ENCODE assay signal across 27 cellular contexts in genomic region chrX:21586001-21586400, GRCh38.
"Had no signal": no experiment of that assay in that cellular context is flagged by ENCODE, and none has a peak within 500 bp of the region (broad histone marks: within the 10 kb centered on the region; RNA-seq: fewer than 3 reads in every experiment).

No MANE protein-coding gene starts in this region.

- H3K27me3 ChIP-seq: colonic mucosa, esophagus squamous epithelium, gastrocnemius medialis, heart right ventricle, left lung had no signal

- H3K4me1 Mint-ChIP-seq: endodermal cell had no signal

- DNase-seq: colonic mucosa; cortex of kidney; effector CD8-positive, alpha-beta T cell; effector memory CD8-positive, alpha-beta T cell; endodermal cell; erythroblast; esophagus squamous epithelium; foreskin fibroblast; foreskin melanocyte; gastrocnemius medialis; glutamatergic neuron; head of caudate nucleus; heart right ventricle; hippocampal formation; left cardiac atrium; left lung; left ventricle myocardium superior; lower lobe of right lung; mesenchymal stem cell; mucosa of descending colon had no signal

- H3K9me3 ChIP-seq: colonic mucosa, esophagus squamous epithelium, left lung, lower lobe of right lung, mucosa of descending colon had no signal

- H3K4me3 Mint-ChIP-seq: dendritic cell treated with granulocyte-macrophage colony-stimulating factor and Interleukin-4, amounts not matched to agents 40 ng/mL and 50 ng/mL, for 4 days; effector memory CD8-positive, alpha-beta T cell; endodermal cell; mesothelial cell of epicardium had no signal

- H3K9me3 Mint-ChIP-seq: dendritic cell treated with granulocyte-macrophage colony-stimulating factor and Interleukin-4, amounts not matched to agents 40 ng/mL and 50 ng/mL, for 4 days; effector memory CD8-positive, alpha-beta T cell had no signal

- FAIRE-seq: endometrium, islet of Langerhans, keratinocyte had no signal

- H3K4me1 ChIP-seq: colonic mucosa, esophagus squamous epithelium, gastrocnemius medialis, heart right ventricle, left lung, lower lobe of right lung had no signal

- ATAC-seq: effector memory CD8-positive, alpha-beta T cell; esophagus mucosa; gastrocnemius medialis; heart right ventricle; left cardiac atrium; left lung; left ventricle myocardium superior; lower lobe of right lung; mucosa of descending colon had no signal

- H3K27ac Mint-ChIP-seq: dendritic cell treated with granulocyte-macrophage colony-stimulating factor and Interleukin-4, amounts not matched to agents 40 ng/mL and 50 ng/mL, for 4 days; effector memory CD8-positive, alpha-beta T cell; endodermal cell; mesothelial cell of epicardium had no signal

- H3K36me3 ChIP-seq: colonic mucosa, esophagus squamous epithelium, gastrocnemius medialis, heart right ventricle, left lung, lower lobe of right lung had no signal

- H3K27ac ChIP-seq: colonic mucosa, epithelial cell of prostate, esophagus squamous epithelium, gastrocnemius medialis, heart right ventricle, left lung, lower lobe of right lung had no signal

- H3K27me3 Mint-ChIP-seq: dendritic cell treated with granulocyte-macrophage colony-stimulating factor and Interleukin-4, amounts not matched to agents 40 ng/mL and 50 ng/mL, for 4 days; effector memory CD8-positive, alpha-beta T cell had no signal

- H3K4me3 ChIP-seq: colonic mucosa, esophagus squamous epithelium, gastrocnemius medialis, heart right ventricle, left lung, lower lobe of right lung, mucosa of descending colon had no signal
